27 cellular contexts compared by ENCODE assay signal in genomic region chr22:22901578-22902218, GRCh38. TPM values are rescaled to one million over a fixed set of nuclear protein-coding genes. Genes with fewer than 3 reads are reported as not detected.
DNase-seq lines count a peak whose midpoint lies in the region; ATAC-seq and TF ChIP-seq lines count a peak whose summit lies in the region.
"Had no signal": no experiment of that assay in that cellular context is flagged by ENCODE, and none has a peak within 500 bp of the region (broad histone marks: within the 10 kb centered on the region; RNA-seq: fewer than 3 reads in every experiment).

No MANE protein-coding gene starts in this region.

- no peaks in the 10 kb centered on the region for H3K9me3 ChIP-seq in DND-41 (ENCODE audit: insufficient read depth, low read length, severe bottlenecking)
- no peaks in the 10 kb centered on the region for H3K9me3 ChIP-seq in SJCRH30 (replicated peaks)
- H3K9me3 ChIP-seq in osteoblast (ENCODE audit: low read depth, low read length), result no peaks in the 10 kb centered on the region
- H3K9me3 ChIP-seq: body of pancreas, neutrophil, psoas muscle, vagina had no signal

- H3K4me3 ChIP-seq in DND-41 (ENCODE audit: low read depth in 1 of 2, low read length in 2 of 2) (no peak overlapping the region), SJCRH30 (no peak overlapping the region; the same call in 1 of the 2 replicates), osteoblast (ENCODE audit: insufficient read depth, low read length) (no peak overlapping the region)
- H3K4me3 ChIP-seq: body of pancreas, psoas muscle, skin epidermis, vagina had no signal

- H3K36me3 ChIP-seq in DND-41 (ENCODE audit: insufficient read depth, low read length), result no peaks in the 10 kb centered on the region
- no peaks in the 10 kb centered on the region; the same call in 1 of the 2 replicates for H3K36me3 ChIP-seq in SJCRH30
- H3K36me3 ChIP-seq in osteoblast (ENCODE audit: insufficient read depth, low read length), result no peaks in the 10 kb centered on the region
- H3K36me3 ChIP-seq: neutrophil, vagina had no signal

- H2AFZ ChIP-seq in DND-41 (ENCODE audit: low read depth, low read length) (no peak overlapping the region), osteoblast (ENCODE audit: low read length) (no peak overlapping the region)

- H4K20me1 ChIP-seq in DND-41 (ENCODE audit: insufficient read depth, low read length), result no peaks in the 10 kb centered on the region
- no peaks in the 10 kb centered on the region for H4K20me1 ChIP-seq in osteoblast (ENCODE audit: insufficient read depth, low read length)

- H3K4me2 ChIP-seq in DND-41 (ENCODE audit: insufficient read depth, low read length), result no peak overlapping the region
- H3K4me2 ChIP-seq in osteoblast (ENCODE audit: insufficient read depth, low read length), result no peak overlapping the region

- DNase-seq in DND-41 (no peak), SJCRH30 (peak in 1 of 2 experiments; percentile 43), osteoblast (ENCODE audit: insufficient read length, low spot score, missing footprints) (peak; percentile 36), NCI-H2029 (lab: John Stamatoyannopoulos, UW) (no peak), NCI-H510A (lab: John Stamatoyannopoulos, UW) (no peak)
- DNase-seq: activated CD4-positive, CD25-positive, alpha-beta regulatory T cell treated with anti-CD3 and anti-CD28 coated beads, Interleukin-2, amount 50 U/mL, for 72 hours; activated CD8-positive, alpha-beta T cell treated with anti-CD3 and anti-CD28 coated beads, Interleukin-2, amount 10 ng/mL, durations not matched to agents 7 days and 5 days; activated gamma-delta T cell treated with Interleukin-2 at 50 U/mL for 16 hours; activated naive CD8-positive, alpha-beta T cell treated with anti-CD3 and anti-CD28 coated beads, Interleukin-2, amount 50 U/mL, for 24 hours; NCI-H1105 treated with DMSO at 0.1 percent for 48 hours; NCI-H2081; NCI-H226; NCI-H748 treated with DMSO at 0.1 percent for 48 hours; Right ventricle myocardium superior; stimulated activated CD4-positive, alpha-beta T cell treated with anti-CD3 and anti-CD28 coated beads, Interleukin-2, amount 100 ng/mL, for 24 hours had no signal

- ATAC-seq in DND-41 (ENCODE audit: insufficient read depth, low read depth) (no peak), GM19351 (IDR thresholded peaks at IDR 0.05; ENCODE audit: unreplicated experiment) (no peak), HG02870 (IDR thresholded peaks at IDR 0.05; ENCODE audit: unreplicated experiment) (no peak)
- ATAC-seq: activated CD8-positive, alpha-beta T cell treated with anti-CD3 and anti-CD28 coated beads, Interleukin-2, amount 10 ng/mL, durations not matched to agents 7 days and 5 days; activated naive CD8-positive, alpha-beta T cell treated with anti-CD3 and anti-CD28 coated beads, Interleukin-2, amount 50 U/mL, for 24 hours; body of pancreas; psoas muscle had no signal

- H3K27me3 ChIP-seq in DND-41 (ENCODE audit: insufficient read depth, low read length, poor library complexity), result no peaks in the 10 kb centered on the region
- no peaks in the 10 kb centered on the region for H3K27me3 ChIP-seq in SJCRH30
- no peaks in the 10 kb centered on the region for H3K27me3 ChIP-seq in osteoblast (ENCODE audit: insufficient read depth, low read length)
- H3K27me3 ChIP-seq: body of pancreas, neutrophil, vagina had no signal

- TF ChIP-seq POLR2A in GM18951 (IDR thresholded peaks at IDR 0.05; ENCODE audit: extremely low read depth, insufficient read depth, insufficient read length), result peak; percentile 62

- no peak overlapping the region for H3K9ac ChIP-seq in DND-41 (ENCODE audit: low read depth, low read length)

- H3K4me1 ChIP-seq in DND-41 (ENCODE audit: insufficient read depth, low read length) (peaks cover 28% of the 10 kb centered on the region), SJCRH30 (peaks cover 50% of the 10 kb centered on the region), osteoblast (ENCODE audit: insufficient read depth, low read length) (no peaks in the 10 kb centered on the region)
- H3K4me1 ChIP-seq: body of pancreas, psoas muscle, vagina had no signal

- no peaks in the 10 kb centered on the region for H3K79me2 ChIP-seq in DND-41 (ENCODE audit: insufficient read depth, low read length)
- no peaks in the 10 kb centered on the region for H3K79me2 ChIP-seq in osteoblast (ENCODE audit: insufficient read depth, low read length)

- TF ChIP-seq CTCF in DND-41 (IDR thresholded peaks at IDR 0.05; ENCODE audit: borderline replicate concordance, extremely low read depth, low read length, poor library complexity, severe bottlenecking), result no peak
- TF ChIP-seq CTCF in osteoblast (IDR thresholded peaks at IDR 0.05; ENCODE audit: extremely low read depth, low read depth, low read length), result no peak

- in situ Hi-C loops in GM18951 (cut with MboI; ENCODE audit: low sequenced_read_pairs, unreplicated experiment), result no loop called here

- H3K27ac ChIP-seq in DND-41 (ENCODE audit: low read length) (peak overlapping the region; percentile 2), SJCRH30 (peak overlapping the region; percentile 94), osteoblast (ENCODE audit: low read depth, low read length) (no peak overlapping the region)
- H3K27ac ChIP-seq: body of pancreas, epithelial cell of prostate, HL-60, neutrophil, psoas muscle, skin epidermis, vagina had no signal

RNA-seq across cellular contexts. Expression of gene IGLL5, which starts 14.1 kb away (rescaled TPM):
- total RNA-seq in SJCRH30 (2014; rRNA removed; shearing (Covaris generic)), result 0.94 and 1.0 TPM in 2 replicates
- total RNA-seq in osteoblast, result not detected in 2 replicates
- total RNA-seq: activated CD8-positive, alpha-beta T cell treated with anti-CD3 and anti-CD28 coated beads, Interleukin-2, amount 10 ng/mL, durations not matched to agents 7 days and 5 days; chondrocyte; Right ventricle myocardium superior; temporal lobe had no signal
